Comparison of ENCODE assay signal across 1 cellular context in the genomic region with DNA sequence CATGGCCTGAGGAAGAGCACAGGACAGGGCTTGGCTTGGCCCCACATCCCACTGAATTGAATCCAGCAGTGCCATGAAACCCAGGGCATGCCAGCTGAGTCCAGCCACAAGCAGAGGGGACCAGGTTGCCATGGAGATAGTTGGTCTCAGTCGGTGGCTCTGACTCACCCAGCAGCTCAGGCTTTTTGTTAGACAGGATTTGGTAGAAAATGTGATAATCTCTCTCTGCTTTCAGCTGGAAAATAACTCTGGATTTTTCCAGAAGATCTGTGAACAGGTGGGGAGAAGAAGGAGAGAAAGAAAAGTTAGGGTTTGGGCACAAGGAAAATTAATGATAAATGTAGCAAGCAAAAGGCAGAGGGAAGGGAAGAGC.
TF ChIP-seq lines count a peak whose summit lies in the region.

No MANE protein-coding gene starts in this region.

TF ChIP-seq in K562, 482 proteins besides CTCF, POLR2A, EP300 and RAD21:
- TF ChIP-seq RFX1 (IDR thresholded peaks at IDR 0.05): peak; percentile 68
- TF ChIP-seq SNIP1 (IDR thresholded peaks at IDR 0.05; ENCODE audit: low read depth): no peak
